Comparison of ENCODE assay signal across 1 cellular context in the genomic region with DNA sequence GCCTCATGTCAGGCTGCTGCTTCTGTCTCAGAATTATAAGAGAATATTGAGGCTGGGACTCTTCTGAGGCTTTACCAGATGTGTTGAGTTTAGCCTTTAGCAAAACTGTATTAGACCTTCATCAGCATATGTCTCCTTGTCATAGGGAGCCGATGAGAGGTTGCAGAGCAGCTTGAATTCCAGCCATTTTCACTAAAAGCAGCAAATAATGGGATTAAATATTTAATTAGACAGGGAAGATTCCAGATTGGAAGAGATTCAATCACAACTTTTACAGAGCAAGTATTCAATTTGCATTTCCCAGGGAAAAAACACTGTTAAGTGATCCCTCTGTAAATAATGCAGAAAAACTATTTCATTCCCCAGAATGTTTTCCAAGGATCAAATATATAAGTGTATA.
TF ChIP-seq lines count a peak whose summit lies in the region.

No MANE protein-coding gene starts in this region.

TF ChIP-seq in IMR-90, 13 proteins besides CTCF, POLR2A, EP300 and RAD21 (continued from another document):
- TF ChIP-seq BHLHE40 (IDR thresholded peaks at IDR 0.05; ENCODE audit: low read depth, low read length) (no peak), FOS (IDR thresholded peaks at IDR 0.05; ENCODE audit: low read depth, low read length) (no peak), ELK1 (IDR thresholded peaks at IDR 0.05; ENCODE audit: borderline replicate concordance, low read depth, low read length) (no peak), MAFK (IDR thresholded peaks at IDR 0.05; ENCODE audit: low read depth, low read length) (no peak)
